ENCODE assay signal across 30 cellular contexts in genomic region chr4:186088516-186088915, GRCh38.
"Had no signal": no experiment of that assay in that cellular context is flagged by ENCODE, and none has a peak within 500 bp of the region (broad histone marks: within the 10 kb centered on the region; RNA-seq: fewer than 3 reads in every experiment).

No MANE protein-coding gene starts in this region.

- H3K27ac Mint-ChIP-seq: mesothelial cell of epicardium; naive B cell; natural killer cell; neural progenitor cell; stimulated activated memory B cell treated with anti-CD40 and anti-IgM and Interleukin-4, amounts not matched to agents 10 μg/mL and 1 μg/mL and 100 μg/mL, for 72 hours; stimulated activated naive CD8-positive, alpha-beta T cell treated with anti-CD3 and anti-CD28 coated beads, Interleukin-15, amount 100 ng/mL, for 72 hours; type B pancreatic cell had no signal

- H3K4me3 Mint-ChIP-seq: mesothelial cell of epicardium; naive B cell; natural killer cell; nephron progenitor cell; neural progenitor cell; stimulated activated memory B cell treated with anti-CD40 and anti-IgM and Interleukin-4, amounts not matched to agents 10 μg/mL and 1 μg/mL and 100 μg/mL, for 72 hours; stimulated activated naive CD8-positive, alpha-beta T cell treated with anti-CD3 and anti-CD28 coated beads, Interleukin-15, amount 100 ng/mL, for 72 hours; type B pancreatic cell had no signal

- H3K27me3 ChIP-seq: heart right ventricle, hepatocyte, neural progenitor cell, neutrophil, right atrium auricular region, right lobe of liver, tibial nerve, uterus had no signal

- DNase-seq: heart right ventricle; islet precursor cell; left ventricle myocardium superior; lower lobe of right lung; mammary epithelial cell; mesendoderm; naive B cell; natural killer cell; nephron progenitor cell; occipital lobe; posterior cingulate gyrus; psoas muscle; right lobe of liver; stimulated activated CD4-positive, alpha-beta T cell treated with anti-CD3 and anti-CD28 coated beads, Interleukin-1b, Interleukin-23, amount 100 ng/mL, for 48 hours; stimulated activated CD4-positive, alpha-beta T cell treated with anti-CD3 and anti-CD28 coated beads, Interleukin-2, amount 100 ng/mL, for 48 hours; stimulated activated CD4-positive, alpha-beta T cell treated with anti-CD3 and anti-CD28 coated beads, Interleukin-4, amount 100 ng/mL, for 4 hours; stimulated activated CD8-positive, alpha-beta memory T cell treated with anti-CD3 and anti-CD28 coated beads, Interleukin-4, amount 100 ng/mL, for 48 hours; stimulated activated naive CD4-positive, alpha-beta T cell treated with Interleukin-2 at 50 U/mL for 16 hours; stimulated activated naive CD8-positive, alpha-beta T cell treated with anti-CD3 and anti-CD28 coated beads, Interleukin-15, amount 100 ng/mL, for 72 hours; substantia nigra; uterus had no signal

- H3K9me3 ChIP-seq: lower lobe of right lung, neutrophil, psoas muscle, right lobe of liver, uterus had no signal

- H3K36me3 ChIP-seq: lower lobe of right lung, neural progenitor cell, neutrophil, right atrium auricular region, right lobe of liver, uterus had no signal

- H3K4me3 ChIP-seq: heart right ventricle, hepatocyte, lower lobe of right lung, neural progenitor cell, psoas muscle, right atrium auricular region, right lobe of liver, smooth muscle cell, tibial nerve, uterus had no signal

- H3K36me3 Mint-ChIP-seq: naive B cell; neural progenitor cell; stimulated activated memory B cell treated with anti-CD40 and anti-IgM and Interleukin-4, amounts not matched to agents 10 μg/mL and 1 μg/mL and 100 μg/mL, for 72 hours; type B pancreatic cell had no signal

- H3K4me1 ChIP-seq: heart right ventricle, lower lobe of right lung, neural progenitor cell, psoas muscle, right atrium auricular region, right lobe of liver, tibial nerve, uterus had no signal

- H3K27ac ChIP-seq: hepatocyte, lower lobe of right lung, neural progenitor cell, neutrophil, psoas muscle, right atrium auricular region, right lobe of liver, tibial nerve, uterus had no signal

- H3K4me1 Mint-ChIP-seq: mesothelial cell of epicardium; naive B cell; natural killer cell; neural progenitor cell; stimulated activated memory B cell treated with anti-CD40 and anti-IgM and Interleukin-4, amounts not matched to agents 10 μg/mL and 1 μg/mL and 100 μg/mL, for 72 hours; stimulated activated naive CD8-positive, alpha-beta T cell treated with anti-CD3 and anti-CD28 coated beads, Interleukin-15, amount 100 ng/mL, for 72 hours had no signal

- H3K9me3 Mint-ChIP-seq: natural killer cell; stimulated activated memory B cell treated with anti-CD40 and anti-IgM and Interleukin-4, amounts not matched to agents 10 μg/mL and 1 μg/mL and 100 μg/mL, for 72 hours; stimulated activated naive CD8-positive, alpha-beta T cell treated with anti-CD3 and anti-CD28 coated beads, Interleukin-15, amount 100 ng/mL, for 72 hours had no signal

- H3K27me3 Mint-ChIP-seq: type B pancreatic cell had no signal
